ENCODE assay signal across 20 cellular contexts in the genomic region with DNA sequence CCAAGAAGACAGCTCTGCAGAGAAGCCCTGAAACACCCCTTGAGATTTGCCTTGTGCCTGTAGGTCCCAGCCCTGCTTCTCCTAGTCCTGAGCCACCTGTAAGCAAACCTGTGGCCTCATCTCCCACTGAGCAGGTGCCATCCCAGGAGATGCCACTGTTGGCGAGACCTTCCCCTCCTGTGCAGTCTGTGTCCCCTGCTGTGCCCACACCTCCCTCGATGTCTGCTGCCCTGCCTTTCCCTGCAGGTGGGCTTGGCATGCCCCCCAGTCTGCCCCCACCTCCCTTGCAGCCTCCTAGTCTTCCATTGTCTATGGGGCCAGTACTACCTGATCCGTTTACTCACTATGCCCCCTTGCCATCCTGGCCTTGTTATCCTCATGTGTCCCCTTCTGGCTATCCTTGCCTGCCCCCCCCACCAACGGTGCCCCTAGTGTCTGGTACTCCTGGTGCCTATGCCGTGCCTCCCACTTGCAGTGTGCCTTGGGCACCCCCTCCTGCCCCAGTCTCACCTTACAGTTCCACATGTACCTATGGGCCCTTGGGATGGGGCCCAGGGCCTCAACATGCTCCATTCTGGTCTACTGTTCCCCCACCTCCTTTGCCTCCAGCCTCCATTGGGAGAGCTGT. TPM values are rescaled to one million over a fixed set of nuclear protein-coding genes. Genes with fewer than 3 reads are reported as not detected.
A peak's percentile ranks its signal among the peaks of the same experiment; 100 is the strongest.
DNase-seq lines count a peak whose midpoint lies in the region; ATAC-seq, FAIRE-seq and TF ChIP-seq lines count a peak whose summit lies in the region.
"Had no signal": no experiment of that assay in that cellular context is flagged by ENCODE, and none has a peak within 500 bp of the region (broad histone marks: within the 10 kb centered on the region; RNA-seq: fewer than 3 reads in every experiment).

No MANE protein-coding gene starts in this region.

- H3K36me3 ChIP-seq in K562 (ENCODE audit: control insufficient read depth, insufficient read depth, low read length) (peaks cover 88% of the 10 kb centered on the region), HAP-1 (replicated peaks) (peaks cover 82% of the 10 kb centered on the region)
- H3K36me3 ChIP-seq in effector memory CD4-positive, alpha-beta T cell (ENCODE audit: control insufficient read depth, insufficient read depth, low read length): peaks cover 61% of the 10 kb centered on the region

- DNase-seq in activated CD8-positive, alpha-beta T cell treated with anti-CD3 and anti-CD28 coated beads, Interleukin-2, amount 10 ng/mL, durations not matched to agents 7 days and 5 days: no peak
- DNase-seq in activated CD8-positive, alpha-beta T cell treated with anti-CD3 and anti-CD28 coated beads for 36 hours: no peak
- DNase-seq in stimulated activated naive CD8-positive, alpha-beta T cell treated with anti-CD3 and anti-CD28 coated beads, Interleukin-15, Interleukin-2, amounts not matched to agents 100 U/mL and 50 U/mL, for 24 hours: no peak
- no peak for DNase-seq in K562 (ENCODE audit: extremely low read depth in 1 of 4, low spot score in 3 of 4)
- no peak for DNase-seq in HAP-1 (ENCODE audit: low spot score in 2 of 2)
- no peak for DNase-seq in effector memory CD4-positive, alpha-beta T cell
- DNase-seq in COLO829 (ENCODE audit: low spot score): no peak
- DNase-seq: 8988T, Caco-2, GF-D8, Karpas-422, NCI-H1048, NCI-H1436, NCI-H1930, NCI-H226, NCI-H526, PC-3, RPMI8226 had no signal

- POLR2A ChIA-PET in activated CD8-positive, alpha-beta T cell treated with anti-CD3 and anti-CD28 coated beads, Interleukin-2, amount 10 ng/mL, durations not matched to agents 7 days and 5 days (lab: Charles Lee): interaction anchor here (2.3 kb wide), 1 partner anchor 11 kb away, joined by 6 read pairs; a partner anchor contains a TSS
- POLR2A ChIA-PET in activated CD8-positive, alpha-beta T cell treated with anti-CD3 and anti-CD28 coated beads for 36 hours (lab: Charles Lee): interaction anchor here (0.9 to 11.0 kb wide), 5 partner anchors 8 to 291 kb away, joined by 3 to 250 read pairs (median 15); a partner anchor contains a TSS
- POLR2A ChIA-PET in K562 (lab: Yijun Ruan, JAX): interaction anchor here (9.1 kb wide), 1 partner anchor 9 kb away, joined by 92 read pairs; a partner anchor contains a TSS

- H3K4me1 ChIP-seq in K562 (replicated peaks in 1 of 2; ENCODE audit: control insufficient read depth in 2 of 2, insufficient read depth in 2 of 2, low read length in 2 of 2) (peaks cover 0 to 9% of the 10 kb centered on the region in 2 experiments; a peak in 3 of 5 replicates), HAP-1 (peaks cover 10% of the 10 kb centered on the region)
- H3K4me1 ChIP-seq in effector memory CD4-positive, alpha-beta T cell (ENCODE audit: control insufficient read depth, insufficient read depth, low read length, poor library complexity, severe bottlenecking): no peaks in the 10 kb centered on the region
- H3K4me1 ChIP-seq: Caco-2 had no signal

- no peak overlapping the region for H3K27ac ChIP-seq in K562 (ENCODE audit: extremely low read depth, low read depth, low read length)
- H3K27ac ChIP-seq in effector memory CD4-positive, alpha-beta T cell (ENCODE audit: insufficient read depth, low read length, poor library complexity, severe bottlenecking): no peak overlapping the region

- H3K9me3 ChIP-seq in K562 (replicated peaks; ENCODE audit: control insufficient read depth, insufficient read depth, low read depth, low read length): no peaks in the 10 kb centered on the region
- H3K9me3 ChIP-seq in HAP-1: no peaks in the 10 kb centered on the region
- H3K9me3 ChIP-seq in effector memory CD4-positive, alpha-beta T cell (ENCODE audit: control insufficient read depth, low read length): no peaks in the 10 kb centered on the region
- H3K9me3 ChIP-seq: Caco-2 had no signal

- H3K9me1 ChIP-seq in K562 (ENCODE audit: control insufficient read depth, insufficient read depth, low read length): peaks cover 7% of the 10 kb centered on the region

- 86% methylated on average over 3 of the region's 5 CpGs for WGBS in K562 (ENCODE audit: insufficient coverage, low coverage, missing lambda C conversion rate)

- peaks cover 18% of the 10 kb centered on the region; the same call in 1 of the 2 replicates for H4K20me1 ChIP-seq in K562 (replicated peaks; ENCODE audit: control insufficient read depth, insufficient read depth, low read length)

- CTCF ChIA-PET in activated CD8-positive, alpha-beta T cell treated with anti-CD3 and anti-CD28 coated beads, Interleukin-2, amount 10 ng/mL, durations not matched to agents 7 days and 5 days (lab: Charles Lee): no interaction called here
- CTCF ChIA-PET in activated CD8-positive, alpha-beta T cell treated with anti-CD3 and anti-CD28 coated beads for 36 hours (lab: Charles Lee): no interaction called here
- CTCF ChIA-PET in K562 (lab: Yijun Ruan, JAX; ENCODE audit: low intra/inter-chr PET ratio): no interaction called here

- H3K9ac ChIP-seq in K562 (ENCODE audit: insufficient read depth in 1 of 2, low read depth in 2 of 2, low read length in 2 of 2): peak overlapping the region in 1 of 2 experiments; percentile 45; a peak in 1 of 4 replicates

- no peak overlapping the region for H3K4me3 ChIP-seq in K562
- no peak overlapping the region for H3K4me3 ChIP-seq in HAP-1
- no peak overlapping the region for H3K4me3 ChIP-seq in effector memory CD4-positive, alpha-beta T cell (ENCODE audit: insufficient read depth, low read depth, low read length, poor library complexity, severe bottlenecking)

- no peak overlapping the region for H3K4me2 ChIP-seq in K562 (ENCODE audit: insufficient read depth, low read length)

- no peak for TF ChIP-seq RAD21 in K562 (CRISPR knock-in tag; conservative IDR thresholded peaks at IDR 0.05 in 1 of 2, IDR thresholded peaks at IDR 0.05 in 1 of 2)

- peak overlapping the region; percentile 64 for H3K27ac Mint-ChIP-seq in activated CD8-positive, alpha-beta T cell treated with anti-CD3 and anti-CD28 coated beads, Interleukin-2, amount 10 ng/mL, durations not matched to agents 7 days and 5 days
- H3K27ac Mint-ChIP-seq in activated CD8-positive, alpha-beta T cell treated with anti-CD3 and anti-CD28 coated beads for 36 hours: no peak overlapping the region
- peak overlapping the region; percentile 45 for H3K27ac Mint-ChIP-seq in stimulated activated naive CD8-positive, alpha-beta T cell treated with anti-CD3 and anti-CD28 coated beads, Interleukin-15, Interleukin-2, amounts not matched to agents 100 ng/mL and 50 ng/mL, for 24 hours

- H3K27me3 ChIP-seq in K562 (ENCODE audit: control insufficient read depth in 2 of 2, insufficient read depth in 2 of 2, low read length in 2 of 2): no peaks in the 10 kb centered on the region
- no peaks in the 10 kb centered on the region for H3K27me3 ChIP-seq in HAP-1 (ENCODE audit: low read depth)
- no peaks in the 10 kb centered on the region for H3K27me3 ChIP-seq in effector memory CD4-positive, alpha-beta T cell (replicated peaks; ENCODE audit: control insufficient read depth, insufficient read depth, low read length, poor library complexity, severe bottlenecking)

- no peak for FAIRE-seq in K562 (lab: Jason Lieb, UNC)
- FAIRE-seq: GM19239 had no signal

- TF ChIP-seq POLR2A in K562 (conservative IDR thresholded peaks at IDR 0.05): no peak

- peaks cover 59% of the 10 kb centered on the region for H3K79me2 ChIP-seq in K562 (ENCODE audit: control insufficient read depth, insufficient read depth, low read length)

- intact Hi-C loops in activated CD8-positive, alpha-beta T cell treated with anti-CD3 and anti-CD28 coated beads for 36 hours (cut with micrococcal nuclease): no loop called here
- intact Hi-C loops in K562 (cut with micrococcal nuclease): no loop called here

- H3K9me3 Mint-ChIP-seq in activated CD8-positive, alpha-beta T cell treated with anti-CD3 and anti-CD28 coated beads, Interleukin-2, amount 10 ng/mL, durations not matched to agents 7 days and 5 days (ENCODE audit: insufficient read depth): no peaks in the 10 kb centered on the region
- H3K9me3 Mint-ChIP-seq in activated CD8-positive, alpha-beta T cell treated with anti-CD3 and anti-CD28 coated beads for 36 hours: no peaks in the 10 kb centered on the region
- no peaks in the 10 kb centered on the region for H3K9me3 Mint-ChIP-seq in stimulated activated naive CD8-positive, alpha-beta T cell treated with anti-CD3 and anti-CD28 coated beads, Interleukin-15, Interleukin-2, amounts not matched to agents 100 ng/mL and 50 ng/mL, for 24 hours

- in situ Hi-C loops in K562 (cut with MboI) (no loop called here), HAP-1 (cut with MboI; ENCODE audit: low sequenced_read_pairs) (no loop called here)

- BruUV-seq in K562 (replicated peaks; lab: Mats Ljungman, UMichigan): no TSS peak

- H3K36me3 Mint-ChIP-seq in activated CD8-positive, alpha-beta T cell treated with anti-CD3 and anti-CD28 coated beads, Interleukin-2, amount 10 ng/mL, durations not matched to agents 7 days and 5 days (ENCODE audit: low read depth): peaks cover 73% of the 10 kb centered on the region
- peaks cover 68% of the 10 kb centered on the region for H3K36me3 Mint-ChIP-seq in activated CD8-positive, alpha-beta T cell treated with anti-CD3 and anti-CD28 coated beads for 36 hours (ENCODE audit: low read depth)
- H3K36me3 Mint-ChIP-seq in stimulated activated naive CD8-positive, alpha-beta T cell treated with anti-CD3 and anti-CD28 coated beads, Interleukin-15, Interleukin-2, amounts not matched to agents 100 ng/mL and 50 ng/mL, for 24 hours (ENCODE audit: low read depth): peaks cover 86% of the 10 kb centered on the region

- H2AFZ ChIP-seq in K562 (ENCODE audit: low read depth, low read length): no peak overlapping the region

- H3K4me1 Mint-ChIP-seq in activated CD8-positive, alpha-beta T cell treated with anti-CD3 and anti-CD28 coated beads, Interleukin-2, amount 10 ng/mL, durations not matched to agents 7 days and 5 days (ENCODE audit: low read depth): peaks cover 15% of the 10 kb centered on the region
- H3K4me1 Mint-ChIP-seq in activated CD8-positive, alpha-beta T cell treated with anti-CD3 and anti-CD28 coated beads for 36 hours (ENCODE audit: low read depth): peaks cover 14% of the 10 kb centered on the region
- peaks cover 12% of the 10 kb centered on the region for H3K4me1 Mint-ChIP-seq in stimulated activated naive CD8-positive, alpha-beta T cell treated with anti-CD3 and anti-CD28 coated beads, Interleukin-15, Interleukin-2, amounts not matched to agents 100 ng/mL and 50 ng/mL, for 24 hours (ENCODE audit: low read depth)

- H3K4me3 Mint-ChIP-seq in activated CD8-positive, alpha-beta T cell treated with anti-CD3 and anti-CD28 coated beads, Interleukin-2, amount 10 ng/mL, durations not matched to agents 7 days and 5 days: no peak overlapping the region
- H3K4me3 Mint-ChIP-seq in activated CD8-positive, alpha-beta T cell treated with anti-CD3 and anti-CD28 coated beads for 36 hours: no peak overlapping the region
- H3K4me3 Mint-ChIP-seq in stimulated activated naive CD8-positive, alpha-beta T cell treated with anti-CD3 and anti-CD28 coated beads, Interleukin-15, Interleukin-2, amounts not matched to agents 100 ng/mL and 50 ng/mL, for 24 hours: no peak overlapping the region

- TF ChIP-seq CTCF in activated CD8-positive, alpha-beta T cell treated with anti-CD3 and anti-CD28 coated beads for 36 hours (IDR thresholded peaks at IDR 0.05): no peak
- no peak for TF ChIP-seq CTCF in K562 (IDR thresholded peaks at IDR 0.05 in 2 of 3, conservative IDR thresholded peaks at IDR 0.05 in 1 of 3; ENCODE audit: insufficient read depth in 2 of 3, low read depth in 1 of 3, low read length in 3 of 3)

- H3K27me3 Mint-ChIP-seq in activated CD8-positive, alpha-beta T cell treated with anti-CD3 and anti-CD28 coated beads, Interleukin-2, amount 10 ng/mL, durations not matched to agents 7 days and 5 days (ENCODE audit: low read depth): no peaks in the 10 kb centered on the region
- no peaks in the 10 kb centered on the region for H3K27me3 Mint-ChIP-seq in activated CD8-positive, alpha-beta T cell treated with anti-CD3 and anti-CD28 coated beads for 36 hours
- H3K27me3 Mint-ChIP-seq in stimulated activated naive CD8-positive, alpha-beta T cell treated with anti-CD3 and anti-CD28 coated beads, Interleukin-15, Interleukin-2, amounts not matched to agents 100 ng/mL and 50 ng/mL, for 24 hours: no peaks in the 10 kb centered on the region

- TF ChIP-seq EP300 in K562 (IDR thresholded peaks at IDR 0.05; ENCODE audit: low read length): no peak

- no peak for ATAC-seq in activated CD8-positive, alpha-beta T cell treated with anti-CD3 and anti-CD28 coated beads, Interleukin-2, amount 10 ng/mL, durations not matched to agents 7 days and 5 days
- no peak for ATAC-seq in activated CD8-positive, alpha-beta T cell treated with anti-CD3 and anti-CD28 coated beads for 36 hours
- no peak for ATAC-seq in stimulated activated naive CD8-positive, alpha-beta T cell treated with anti-CD3 and anti-CD28 coated beads, Interleukin-15, Interleukin-2, amounts not matched to agents 100 U/mL and 50 U/mL, for 24 hours
- no peak for ATAC-seq in K562
- ATAC-seq: PC-3 had no signal

RNA-seq across cellular contexts. Expression of a gene that starts 8.2 kb away (rescaled TPM):
- total RNA-seq in activated CD8-positive, alpha-beta T cell treated with anti-CD3 and anti-CD28 coated beads, Interleukin-2, amount 10 ng/mL, durations not matched to agents 7 days and 5 days: 10 to 100 TPM; 56.5 to 58.9 TPM
- total RNA-seq in activated CD8-positive, alpha-beta T cell treated with anti-CD3 and anti-CD28 coated beads for 36 hours: 10 to 100 TPM; 68.6 to 72.2 TPM
- 77.8 and 159 TPM in 2 replicates for total RNA-seq in K562 (2011; cell fraction: chromatin; rRNA removed; ENCODE audit: low replicate concordance)
- total RNA-seq in K562 (2011; cell fraction: nucleolus; rRNA removed): 67.4 and 76.5 TPM in 2 replicates
- 77.6 and 87.0 TPM in 2 replicates for total RNA-seq in K562 (2011; cell fraction: nucleoplasm; rRNA removed)
- 11.8 and 16.8 TPM in 2 replicates for total RNA-seq in K562 (2014; rRNA removed)
- total RNA-seq in K562 (2014; rRNA removed; fragmentation: Illumina TruSeq; extraction: Trizol): 13.4 and 16.2 TPM in 2 replicates
- total RNA-seq in K562 (2015; rRNA removed; fragmentation: Illumina TruSeq; extraction: Trizol): 16.2 and 17.0 TPM in 2 replicates
- total RNA-seq in K562 (2021): 43.1 and 44.0 TPM in 2 replicates
- polyA plus RNA-seq in K562 (2011; rRNA removed): 13.6 and 21.6 TPM in 2 replicates
- polyA plus RNA-seq in K562 (2011; cell fraction: cytosol; rRNA removed): 13.9 and 15.5 TPM in 2 replicates
- polyA plus RNA-seq in K562 (2011; cell fraction: nucleus; rRNA removed): 46.7 and 61.2 TPM in 2 replicates
- 19.6 and 31.0 TPM in 2 replicates for polyA plus RNA-seq in K562 (2012)
- 44.0 and 47.1 TPM in 2 replicates for polyA plus RNA-seq in K562 (2014; fragmentation: Illumina TruSeq; extraction: Trizol)
- polyA plus RNA-seq in K562 (2014; fragmentation: Nextera tagmentation; extraction: Ambion mirVana): 1 to 10 TPM; 8.5 to 9.0 TPM
- polyA plus RNA-seq in K562 (2014; rRNA removed): 24.1 and 27.4 TPM in 2 replicates
- 25.9 and 29.7 TPM in 2 replicates for polyA minus RNA-seq in K562 (2011; rRNA and poly(A)+ RNA removed)
- polyA minus RNA-seq in K562 (2011; cell fraction: cytosol; rRNA and poly(A)+ RNA removed): 27.4 and 28.0 TPM in 2 replicates
- polyA minus RNA-seq in K562 (2011; cell fraction: nucleus; rRNA and poly(A)+ RNA removed): 22.3 and 23.7 TPM in 2 replicates

RNA-seq across cellular contexts. Expression of a gene that starts 11.2 kb away (rescaled TPM):
- total RNA-seq in activated CD8-positive, alpha-beta T cell treated with anti-CD3 and anti-CD28 coated beads, Interleukin-2, amount 10 ng/mL, durations not matched to agents 7 days and 5 days: 10 to 100 TPM; 94.1 to 95.3 TPM
- 100 to 1,000 TPM; 210 to 215 TPM for total RNA-seq in activated CD8-positive, alpha-beta T cell treated with anti-CD3 and anti-CD28 coated beads for 36 hours
- 57.7 and 71.1 TPM in 2 replicates for total RNA-seq in K562 (2011; cell fraction: chromatin; rRNA removed; ENCODE audit: low replicate concordance)
- 38.7 and 40.0 TPM in 2 replicates for total RNA-seq in K562 (2011; cell fraction: nucleolus; rRNA removed)
- 43.8 and 54.6 TPM in 2 replicates for total RNA-seq in K562 (2011; cell fraction: nucleoplasm; rRNA removed)
- 165 TPM in 2 replicates for total RNA-seq in K562 (2014; rRNA removed)
- 134 and 144 TPM in 2 replicates for total RNA-seq in K562 (2014; rRNA removed; fragmentation: Illumina TruSeq; extraction: Trizol)
- 130 and 142 TPM in 2 replicates for total RNA-seq in K562 (2015; rRNA removed; fragmentation: Illumina TruSeq; extraction: Trizol)
- 153 and 170 TPM in 2 replicates for total RNA-seq in K562 (2021)
- 133 and 201 TPM in 2 replicates for polyA plus RNA-seq in K562 (2011; rRNA removed)
- polyA plus RNA-seq in K562 (2011; cell fraction: cytosol; rRNA removed): 89.5 and 95.0 TPM in 2 replicates
- polyA plus RNA-seq in K562 (2011; cell fraction: nucleus; rRNA removed): 69.8 and 74.0 TPM in 2 replicates
- 61.8 and 129 TPM in 2 replicates for polyA plus RNA-seq in K562 (2012)
- polyA plus RNA-seq in K562 (2014; fragmentation: Illumina TruSeq; extraction: Trizol): 262 and 310 TPM in 2 replicates
- polyA plus RNA-seq in K562 (2014; fragmentation: Nextera tagmentation; extraction: Ambion mirVana): 100 to 1,000 TPM; 102 to 165 TPM
- polyA plus RNA-seq in K562 (2014; rRNA removed): 158 and 169 TPM in 2 replicates
- 205 and 242 TPM in 2 replicates for polyA minus RNA-seq in K562 (2011; rRNA and poly(A)+ RNA removed)
- polyA minus RNA-seq in K562 (2011; cell fraction: cytosol; rRNA and poly(A)+ RNA removed): 72.9 and 103 TPM in 2 replicates
- 13.9 and 24.5 TPM in 2 replicates for polyA minus RNA-seq in K562 (2011; cell fraction: nucleus; rRNA and poly(A)+ RNA removed)

RNA-seq across cellular contexts. Expression of a gene that starts 20.9 kb away (rescaled TPM):
- 10 to 100 TPM; 83.6 to 87.1 TPM for total RNA-seq in activated CD8-positive, alpha-beta T cell treated with anti-CD3 and anti-CD28 coated beads, Interleukin-2, amount 10 ng/mL, durations not matched to agents 7 days and 5 days
- total RNA-seq in activated CD8-positive, alpha-beta T cell treated with anti-CD3 and anti-CD28 coated beads for 36 hours: 10 to 100 TPM; 68.5 to 70.9 TPM
- 255 and 520 TPM in 2 replicates for total RNA-seq in K562 (2011; cell fraction: chromatin; rRNA removed; ENCODE audit: low replicate concordance)
- 309 and 317 TPM in 2 replicates for total RNA-seq in K562 (2011; cell fraction: nucleolus; rRNA removed)
- 210 and 273 TPM in 2 replicates for total RNA-seq in K562 (2011; cell fraction: nucleoplasm; rRNA removed)
- total RNA-seq in K562 (2014; rRNA removed) (73.2 and 86.2 TPM in 2 replicates), K562 (2014; rRNA removed; fragmentation: Illumina TruSeq; extraction: Trizol) (46.5 and 57.1 TPM in 2 replicates), K562 (2015; rRNA removed; fragmentation: Illumina TruSeq; extraction: Trizol) (105 and 107 TPM in 2 replicates), K562 (2021) (120 and 136 TPM in 2 replicates)
- polyA plus RNA-seq in K562 (2011; rRNA removed) (137 and 167 TPM in 2 replicates), K562 (2014; fragmentation: Illumina TruSeq; extraction: Trizol) (133 and 137 TPM in 2 replicates), K562 (2014; fragmentation: Nextera tagmentation; extraction: Ambion mirVana) (1 to 10 TPM; 1.9 TPM), K562 (2014; rRNA removed) (111 and 117 TPM in 2 replicates)
- 165 and 219 TPM in 2 replicates for polyA plus RNA-seq in K562 (2011; cell fraction: cytosol; rRNA removed)
- polyA plus RNA-seq in K562 (2011; cell fraction: nucleus; rRNA removed): 807 and 1,010 TPM in 2 replicates
- polyA plus RNA-seq in K562 (2012): 90.4 and 133 TPM in 2 replicates
- polyA minus RNA-seq in K562 (2011; rRNA and poly(A)+ RNA removed): 102 and 187 TPM in 2 replicates
- 80.4 and 97.7 TPM in 2 replicates for polyA minus RNA-seq in K562 (2011; cell fraction: cytosol; rRNA and poly(A)+ RNA removed)
- 105 and 141 TPM in 2 replicates for polyA minus RNA-seq in K562 (2011; cell fraction: nucleus; rRNA and poly(A)+ RNA removed)
